9 cellular contexts compared by ENCODE assay signal in the genomic region with DNA sequence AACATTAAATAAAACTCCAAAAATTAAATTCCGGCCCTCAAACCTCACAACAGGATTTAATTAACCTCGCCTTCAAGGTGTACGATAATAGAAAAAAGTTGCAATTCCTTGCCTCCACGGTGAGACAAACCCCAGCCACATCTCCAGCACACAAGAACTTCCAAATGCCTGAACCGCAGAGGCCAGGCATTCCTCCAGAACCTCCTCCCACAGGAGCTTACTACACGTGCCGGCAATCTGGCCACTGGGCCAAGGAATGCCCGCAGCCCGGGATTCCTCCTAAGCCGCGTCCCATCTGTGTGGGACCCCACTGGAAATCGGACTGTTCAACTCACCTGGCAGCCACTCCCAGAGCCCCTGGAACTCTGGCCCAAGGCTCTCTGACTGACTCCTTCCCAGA. TPM values are rescaled to one million over a fixed set of nuclear protein-coding genes. Genes with fewer than 3 reads are reported as not detected.
DNase-seq lines count a peak whose midpoint lies in the region; TF ChIP-seq lines count a peak whose summit lies in the region.
"Not testable (repeated sequence)": the region's sequence is repeated elsewhere in the genome, so short reads cannot be mapped to it uniquely, and the experiment has no call there.
"Had no signal": no experiment of that assay in that cellular context is flagged by ENCODE, and none has a peak within 500 bp of the region (broad histone marks: within the 10 kb centered on the region; RNA-seq: fewer than 3 reads in every experiment).

No MANE protein-coding gene starts in this region.

- DNase-seq in Daoy (ENCODE audit: low read depth) (peak; percentile 26), RPMI7951 (ENCODE audit: low read depth) (peak; percentile 59), myocyte (ENCODE audit: low read depth) (peak; percentile 45)
- not testable (repeated sequence) for DNase-seq in H7; endodermal cell; iPS DF 6.9 (ENCODE audit: low read depth, low spot score)

- H3K27ac ChIP-seq in HUES64 (ENCODE audit: low read depth, low read length); endodermal cell (ENCODE audit: low read depth, low read length); iPS DF 6.9 (ENCODE audit: low read length): not testable (repeated sequence)

- H3K9me3 ChIP-seq in HUES64 (ENCODE audit: insufficient read depth, low read depth, low read length); endodermal cell (ENCODE audit: control insufficient read depth, low read length); iPS DF 6.9 (ENCODE audit: control insufficient read depth, insufficient read depth, low read length); iPS-18c (ENCODE audit: control insufficient read depth, insufficient read depth, low read length): not testable (repeated sequence)

- peak overlapping the region; percentile 70 for H3K4me3 Mint-ChIP-seq in endodermal cell

- peak overlapping the region; percentile 65 for H3K9ac ChIP-seq in HUES64 (ENCODE audit: low read depth, low read length)
- not testable (repeated sequence) for H3K9ac ChIP-seq in endodermal cell (ENCODE audit: extremely low read depth, low read length, poor library complexity, severe bottlenecking)

- 12% methylated on average over 11 of the region's 12 CpGs for WGBS in HUES64
- 17 to 36% methylated on average over 3 to 11 of the region's 12 CpGs for WGBS in endodermal cell (ENCODE audit: insufficient coverage in 1 of 2, insufficient read length in 1 of 2), 2 experiments
- 100% methylated on average over 2 of the region's 12 CpGs for WGBS in iPS DF 6.9 (ENCODE audit: insufficient coverage, insufficient read length)

- H3K4me1 ChIP-seq in HUES64 (ENCODE audit: insufficient read depth, low read length) = peaks cover 23% of the 10 kb centered on the region
- H3K4me1 ChIP-seq in endodermal cell (ENCODE audit: control insufficient read depth, insufficient read depth, low read length); iPS DF 6.9 (ENCODE audit: control insufficient read depth, insufficient read depth, low read length): not testable (repeated sequence)

- not testable (repeated sequence) for H3K27me3 ChIP-seq in H7 (ENCODE audit: control insufficient read depth, insufficient read depth, low read length); HUES64 (ENCODE audit: insufficient read depth, low read length); endodermal cell (ENCODE audit: control insufficient read depth, insufficient read depth, low read length, poor library complexity, severe bottlenecking); iPS DF 6.9 (ENCODE audit: control insufficient read depth, insufficient read depth, low read length)

- H3K36me3 Mint-ChIP-seq in endodermal cell (ENCODE audit: low read depth) = not testable (repeated sequence)

- not testable (repeated sequence) for H3K36me3 ChIP-seq in H7 (replicated peaks; ENCODE audit: control insufficient read depth, insufficient read depth, low read length); endodermal cell (ENCODE audit: control insufficient read depth, insufficient read depth, low read length); iPS DF 6.9 (ENCODE audit: control insufficient read depth, insufficient read depth, low read length)
- H3K36me3 ChIP-seq in HUES64 (ENCODE audit: insufficient read depth, low read length) = peaks cover 18% of the 10 kb centered on the region

- H3K27ac Mint-ChIP-seq in endodermal cell = peak overlapping the region; percentile 74

- H3K4me3 ChIP-seq in H7 (ENCODE audit: insufficient read depth, low read depth, low read length) (peak overlapping the region; percentile 48), HUES64 (ENCODE audit: low read length) (peak overlapping the region; percentile 60), iPS DF 6.9 (ENCODE audit: low read length) (peak overlapping the region; percentile 49; the same call in 1 of the 2 replicates), iPS-18c (ENCODE audit: insufficient read depth, low read depth, low read length) (peak overlapping the region; percentile 40)
- H3K4me3 ChIP-seq in endodermal cell (ENCODE audit: low read length) = not testable (repeated sequence)

- peaks cover 45% of the 10 kb centered on the region for H3K4me1 Mint-ChIP-seq in endodermal cell

- not testable (repeated sequence) for TF ChIP-seq CTCF in endodermal cell (conservative IDR thresholded peaks at IDR 0.05)

- not testable (repeated sequence) for H3K27me3 Mint-ChIP-seq in endodermal cell (ENCODE audit: insufficient read depth)

- H3K9me3 Mint-ChIP-seq in endodermal cell = not testable (repeated sequence)

RNA-seq across cellular contexts. Expression of a gene that starts 47.4 kb away (rescaled TPM):
- 82.6 and 86.6 TPM in 2 replicates for total RNA-seq in Daoy (2014; rRNA removed; shearing (Covaris generic))
- total RNA-seq in H7 (2014; rRNA removed; shearing (Covaris generic)) = 5.8 and 8.3 TPM in 2 replicates
- polyA plus RNA-seq in HUES64 (2013, experiment 1 of 2) = 58.0 TPM
- 66.7 TPM for polyA plus RNA-seq in HUES64 (2013, experiment 2 of 2)
- 24.4 and 30.0 TPM in 2 replicates for total RNA-seq in RPMI7951 (2014; rRNA removed; shearing (Covaris generic))
- total RNA-seq in endodermal cell (10 to 100 TPM; 28.6 to 29.4 TPM), myocyte (16.1 and 20.2 TPM in 2 replicates)
- 176 TPM for polyA plus RNA-seq in endodermal cell (2013, experiment 1 of 2)
- polyA plus RNA-seq in endodermal cell (2013, experiment 2 of 2) = 179 TPM
- 1,172 TPM for polyA plus RNA-seq in myocyte (2012)
- polyA plus RNA-seq: K562 had no signal
